Comparison of ENCODE assay signal across 19 cellular contexts in the genomic region with DNA sequence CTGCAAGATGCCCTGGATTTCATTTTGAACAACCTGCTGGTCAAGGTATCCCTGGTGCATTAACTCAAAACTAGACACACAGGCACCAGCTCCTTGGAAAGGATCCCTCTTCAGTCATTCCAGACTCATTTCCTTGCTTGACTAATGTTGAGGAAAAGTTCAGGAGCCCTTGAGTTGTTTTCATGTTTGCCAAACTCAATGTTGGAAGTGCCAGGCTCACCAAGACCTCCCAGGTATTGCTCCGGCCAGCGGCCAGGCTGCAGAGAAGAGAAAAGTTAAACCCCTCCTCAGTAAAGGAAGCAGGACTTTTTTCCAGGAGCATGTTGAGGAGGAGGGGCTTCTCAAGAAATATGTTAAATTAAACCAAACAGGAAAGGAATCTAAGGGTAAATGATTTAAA.
"Had no signal": no experiment of that assay in that cellular context is flagged by ENCODE, and none has a peak within 500 bp of the region (broad histone marks: within the 10 kb centered on the region; RNA-seq: fewer than 3 reads in every experiment).

No MANE protein-coding gene starts in this region.

- ATAC-seq: gastroesophageal sphincter; left lobe of liver; mucosa of descending colon; naive thymus-derived CD8-positive, alpha-beta T cell had no signal

- DNase-seq: dermis blood vessel endothelial cell; esophagus squamous epithelium; foreskin fibroblast; glutamatergic neuron; mammary epithelial cell; mucosa of descending colon; naive thymus-derived CD8-positive, alpha-beta T cell; nucleus accumbens; ovary; sigmoid colon; stimulated activated CD4-positive, alpha-beta T cell treated with anti-CD3 and anti-CD28 coated beads, Interleukin-2, amount 100 ng/mL, for 24 hours; stimulated activated naive CD4-positive, alpha-beta T cell treated with Interleukin-2 at 50 U/mL for 16 hours; uterus had no signal

- H3K27ac Mint-ChIP-seq: neural progenitor cell, type B pancreatic cell had no signal

- H3K27me3 ChIP-seq: esophagus squamous epithelium, gastroesophageal sphincter, ovary, right atrium auricular region, sigmoid colon, uterus had no signal

- H3K36me3 Mint-ChIP-seq: neural progenitor cell, type B pancreatic cell had no signal

- H3K4me3 Mint-ChIP-seq: neural progenitor cell, type B pancreatic cell had no signal

- H3K36me3 ChIP-seq: esophagus squamous epithelium, gastroesophageal sphincter, neural progenitor cell, ovary, right atrium auricular region, sigmoid colon, uterus had no signal

- H3K27ac ChIP-seq: esophagus squamous epithelium, gastroesophageal sphincter, neural progenitor cell, ovary, right atrium auricular region, sigmoid colon, uterus had no signal

- H3K9me3 Mint-ChIP-seq: naive thymus-derived CD8-positive, alpha-beta T cell; neural progenitor cell had no signal

- H3K4me2 ChIP-seq: neural progenitor cell had no signal

- H3K4me3 ChIP-seq: esophagus squamous epithelium, gastroesophageal sphincter, mucosa of descending colon, neural progenitor cell, ovary, right atrium auricular region, skin epidermis, uterus had no signal

- H3K4me1 ChIP-seq: esophagus squamous epithelium, gastroesophageal sphincter, right atrium auricular region, sigmoid colon, uterus had no signal

- H3K9me3 ChIP-seq: esophagus squamous epithelium, gastroesophageal sphincter, mucosa of descending colon, ovary, right atrium auricular region, sigmoid colon, uterus had no signal
